ENCODE assay signal across 27 cellular contexts in genomic region chr11:2994336-2994730, GRCh38. TPM values are rescaled to one million over a fixed set of nuclear protein-coding genes. Genes with fewer than 3 reads are reported as not detected.
A peak's percentile ranks its signal among the peaks of the same experiment; 100 is the strongest.
DNase-seq lines count a peak whose midpoint lies in the region; ATAC-seq lines count a peak whose summit lies in the region.
"Had no signal": no experiment of that assay in that cellular context is flagged by ENCODE, and none has a peak within 500 bp of the region (broad histone marks: within the 10 kb centered on the region; RNA-seq: fewer than 3 reads in every experiment).

No MANE protein-coding gene starts in this region.

- H3K4me3 Mint-ChIP-seq in activated CD4-positive, alpha-beta T cell treated with anti-CD3 and anti-CD28 coated beads for 36 hours: peak overlapping the region; percentile 3
- H3K4me3 Mint-ChIP-seq in CD8-positive, alpha-beta memory T cell: peak overlapping the region in 6 of 7 donors; percentile 52 to 73 (median 62)
- no peak overlapping the region for H3K4me3 Mint-ChIP-seq in activated naive CD8-positive, alpha-beta T cell treated with anti-CD3 and anti-CD28 coated beads, Interleukin-2, amount 10 ng/mL, durations not matched to agents 7 days and 5 days
- peak overlapping the region; percentile 46 for H3K4me3 Mint-ChIP-seq in natural killer cell treated with Interleukin-12 subunit alpha and Interleukin-12 subunit beta and Interleukin-15 and Interleukin-18, amount 100 ng/mL, for 72 hours

- no peak for DNase-seq in activated CD4-positive, alpha-beta T cell treated with anti-CD3 and anti-CD28 coated beads for 36 hours
- no peak for DNase-seq in activated CD4-positive, alpha-beta T cell treated with anti-CD3 and anti-CD28 coated beads for 48 hours
- no peak for DNase-seq in CD8-positive, alpha-beta memory T cell
- DNase-seq in activated naive CD8-positive, alpha-beta T cell treated with anti-CD3 and anti-CD28 coated beads, Interleukin-2, amount 10 ng/mL, durations not matched to agents 7 days and 5 days: no peak
- DNase-seq in natural killer cell treated with Interleukin-12 subunit alpha and Interleukin-12 subunit beta and Interleukin-15 and Interleukin-18, amount 100 ng/mL, for 72 hours (ENCODE audit: low spot score): no peak
- no peak for DNase-seq in anterior cingulate cortex (lab: John Stamatoyannopoulos, UW)
- DNase-seq: activated T-cell treated with anti-CD3 and anti-CD28 coated beads, Interleukin-2, amount 50 U/mL, for 1 hour; foreskin keratinocyte; GDM1; hippocampal formation; IMR-90; kidney; NCI-H146; NCI-H748 treated with DMSO at 0.1 percent for 48 hours; OCI-M1; psoas muscle; stimulated activated CD4-positive, alpha-beta T cell treated with anti-CD3 and anti-CD28 coated beads, Interleukin-2, amount 100 ng/mL, for 24 hours; substantia nigra; T-helper 9 cell; uterus had no signal

- H3K4me3 ChIP-seq in CD8-positive, alpha-beta memory T cell (ENCODE audit: low read length): no peak overlapping the region
- H3K4me3 ChIP-seq: adrenal gland, cardiac muscle cell, HAP-1, lung, psoas muscle, SJSA1, uterus had no signal

- no peak overlapping the region for H3K27ac Mint-ChIP-seq in activated CD4-positive, alpha-beta T cell treated with anti-CD3 and anti-CD28 coated beads for 36 hours
- H3K27ac Mint-ChIP-seq in CD8-positive, alpha-beta memory T cell: peak overlapping the region in 2 of 8 donors; percentile 11 to 53
- H3K27ac Mint-ChIP-seq in activated naive CD8-positive, alpha-beta T cell treated with anti-CD3 and anti-CD28 coated beads, Interleukin-2, amount 10 ng/mL, durations not matched to agents 7 days and 5 days: peak overlapping the region; percentile 70
- no peak overlapping the region for H3K27ac Mint-ChIP-seq in natural killer cell treated with Interleukin-12 subunit alpha and Interleukin-12 subunit beta and Interleukin-15 and Interleukin-18, amount 100 ng/mL, for 72 hours

- CTCF ChIA-PET in activated CD4-positive, alpha-beta T cell treated with anti-CD3 and anti-CD28 coated beads for 36 hours (lab: Charles Lee): no interaction called here
- CTCF ChIA-PET in CD8-positive, alpha-beta memory T cell (lab: Charles Lee): interaction anchor here (1.3 kb wide), 1 partner anchor 9 kb away, joined by 3 read pairs; no protein-coding TSS in a partner anchor

- ATAC-seq in activated CD4-positive, alpha-beta T cell treated with anti-CD3 and anti-CD28 coated beads for 36 hours: no peak
- ATAC-seq in activated naive CD8-positive, alpha-beta T cell treated with anti-CD3 and anti-CD28 coated beads, Interleukin-2, amount 10 ng/mL, durations not matched to agents 7 days and 5 days (ENCODE audit: low read depth): no peak
- no peak for ATAC-seq in natural killer cell treated with Interleukin-12 subunit alpha and Interleukin-12 subunit beta and Interleukin-15 and Interleukin-18, amount 100 ng/mL, for 72 hours
- ATAC-seq in HG03159 (IDR thresholded peaks at IDR 0.05; ENCODE audit: unreplicated experiment) (no peak), HG02938 (IDR thresholded peaks at IDR 0.05; ENCODE audit: unreplicated experiment) (no peak)
- ATAC-seq: foreskin keratinocyte, psoas muscle had no signal

- peaks cover 11% of the 10 kb centered on the region for H3K4me1 Mint-ChIP-seq in activated CD4-positive, alpha-beta T cell treated with anti-CD3 and anti-CD28 coated beads for 36 hours
- peaks cover 14 to 18% (median 16%) of the 10 kb centered on the region in 3 donors for H3K4me1 Mint-ChIP-seq in CD8-positive, alpha-beta memory T cell
- peaks cover 5% of the 10 kb centered on the region for H3K4me1 Mint-ChIP-seq in activated naive CD8-positive, alpha-beta T cell treated with anti-CD3 and anti-CD28 coated beads, Interleukin-2, amount 10 ng/mL, durations not matched to agents 7 days and 5 days
- H3K4me1 Mint-ChIP-seq in natural killer cell treated with Interleukin-12 subunit alpha and Interleukin-12 subunit beta and Interleukin-15 and Interleukin-18, amount 100 ng/mL, for 72 hours (ENCODE audit: low read depth in 2 of 2): peaks cover 19 to 20% of the 10 kb centered on the region in 2 donors

- H3K36me3 ChIP-seq in CD8-positive, alpha-beta memory T cell (ENCODE audit: insufficient read depth, low read length): no peaks in the 10 kb centered on the region
- H3K36me3 ChIP-seq: adrenal gland, cardiac muscle cell, HAP-1, uterus had no signal

- H3K27me3 Mint-ChIP-seq in activated CD4-positive, alpha-beta T cell treated with anti-CD3 and anti-CD28 coated beads for 36 hours: no peaks in the 10 kb centered on the region
- peaks cover 0 to 3% of the 10 kb centered on the region in 2 donors for H3K27me3 Mint-ChIP-seq in CD8-positive, alpha-beta memory T cell
- no peaks in the 10 kb centered on the region for H3K27me3 Mint-ChIP-seq in activated naive CD8-positive, alpha-beta T cell treated with anti-CD3 and anti-CD28 coated beads, Interleukin-2, amount 10 ng/mL, durations not matched to agents 7 days and 5 days
- H3K27me3 Mint-ChIP-seq in natural killer cell treated with Interleukin-12 subunit alpha and Interleukin-12 subunit beta and Interleukin-15 and Interleukin-18, amount 100 ng/mL, for 72 hours: no peaks in the 10 kb centered on the region

- no peaks in the 10 kb centered on the region for H3K9me3 Mint-ChIP-seq in activated CD4-positive, alpha-beta T cell treated with anti-CD3 and anti-CD28 coated beads for 36 hours (ENCODE audit: low read depth)
- peaks cover 0 to 3% (median 0%) of the 10 kb centered on the region in 5 donors for H3K9me3 Mint-ChIP-seq in CD8-positive, alpha-beta memory T cell
- H3K9me3 Mint-ChIP-seq in activated naive CD8-positive, alpha-beta T cell treated with anti-CD3 and anti-CD28 coated beads, Interleukin-2, amount 10 ng/mL, durations not matched to agents 7 days and 5 days: no peaks in the 10 kb centered on the region
- H3K9me3 Mint-ChIP-seq in natural killer cell treated with Interleukin-12 subunit alpha and Interleukin-12 subunit beta and Interleukin-15 and Interleukin-18, amount 100 ng/mL, for 72 hours: no peaks in the 10 kb centered on the region

- H3K4me1 ChIP-seq in CD8-positive, alpha-beta memory T cell (ENCODE audit: insufficient read depth, low read length): peaks cover 8% of the 10 kb centered on the region

- intact Hi-C loops in activated CD4-positive, alpha-beta T cell treated with anti-CD3 and anti-CD28 coated beads for 36 hours (cut with DNase I, micrococcal nuclease): no loop called here

- no peaks in the 10 kb centered on the region for H3K27me3 ChIP-seq in CD8-positive, alpha-beta memory T cell (ENCODE audit: insufficient read depth, low read length, poor library complexity, severe bottlenecking)
- H3K27me3 ChIP-seq: adrenal gland, cardiac muscle cell, foreskin keratinocyte, SJSA1, uterus had no signal

- H3K27ac ChIP-seq in CD8-positive, alpha-beta memory T cell (ENCODE audit: low read depth, low read length): no peak overlapping the region
- H3K27ac ChIP-seq: adrenal gland, cardiac muscle cell, foreskin keratinocyte, psoas muscle, SJSA1, uterus had no signal

- POLR2A ChIA-PET in activated CD4-positive, alpha-beta T cell treated with anti-CD3 and anti-CD28 coated beads for 36 hours (lab: Charles Lee): no interaction called here
- POLR2A ChIA-PET in CD8-positive, alpha-beta memory T cell (lab: Charles Lee): no interaction called here
- POLR2A ChIA-PET in activated naive CD8-positive, alpha-beta T cell treated with anti-CD3 and anti-CD28 coated beads, Interleukin-2, amount 10 ng/mL, durations not matched to agents 7 days and 5 days (lab: Charles Lee): interaction anchor here (0.7 to 8.5 kb wide), 2 partner anchors 9 to 17 kb away, joined by 3 to 303 read pairs; no protein-coding TSS in a partner anchor

- H3K36me3 Mint-ChIP-seq in activated CD4-positive, alpha-beta T cell treated with anti-CD3 and anti-CD28 coated beads for 36 hours (ENCODE audit: low read depth): peaks cover 16% of the 10 kb centered on the region
- H3K36me3 Mint-ChIP-seq in CD8-positive, alpha-beta memory T cell: peaks cover 0 to 28% (median 0%) of the 10 kb centered on the region in 3 donors
- H3K36me3 Mint-ChIP-seq in activated naive CD8-positive, alpha-beta T cell treated with anti-CD3 and anti-CD28 coated beads, Interleukin-2, amount 10 ng/mL, durations not matched to agents 7 days and 5 days: peaks cover 14% of the 10 kb centered on the region
- H3K36me3 Mint-ChIP-seq in natural killer cell treated with Interleukin-12 subunit alpha and Interleukin-12 subunit beta and Interleukin-15 and Interleukin-18, amount 100 ng/mL, for 72 hours: peaks cover 8% of the 10 kb centered on the region

- H3K9me3 ChIP-seq in CD8-positive, alpha-beta memory T cell (ENCODE audit: low read length): no peaks in the 10 kb centered on the region
- H3K9me3 ChIP-seq: adrenal gland, HAP-1, psoas muscle, SJSA1, uterus had no signal

RNA-seq across cellular contexts. Expression of gene NAP1L4, which starts 2.2 kb away (rescaled TPM):
- total RNA-seq in activated CD4-positive, alpha-beta T cell treated with anti-CD3 and anti-CD28 coated beads for 36 hours: 100 to 1,000 TPM; 241 to 246 TPM
- total RNA-seq in CD8-positive, alpha-beta memory T cell: 100 to 1,000 TPM; 273 to 280 TPM
- 163 TPM for polyA plus RNA-seq in CD8-positive, alpha-beta memory T cell
- 100 to 1,000 TPM; 346 to 363 TPM for total RNA-seq in activated naive CD8-positive, alpha-beta T cell treated with anti-CD3 and anti-CD28 coated beads, Interleukin-2, amount 10 ng/mL, durations not matched to agents 7 days and 5 days
- 100 to 1,000 TPM; 160 to 222 TPM for total RNA-seq in natural killer cell treated with Interleukin-12 subunit alpha and Interleukin-12 subunit beta and Interleukin-15 and Interleukin-18, amount 100 ng/mL, for 72 hours
